Comparison of ENCODE assay signal across 9 cellular contexts in the genomic region with DNA sequence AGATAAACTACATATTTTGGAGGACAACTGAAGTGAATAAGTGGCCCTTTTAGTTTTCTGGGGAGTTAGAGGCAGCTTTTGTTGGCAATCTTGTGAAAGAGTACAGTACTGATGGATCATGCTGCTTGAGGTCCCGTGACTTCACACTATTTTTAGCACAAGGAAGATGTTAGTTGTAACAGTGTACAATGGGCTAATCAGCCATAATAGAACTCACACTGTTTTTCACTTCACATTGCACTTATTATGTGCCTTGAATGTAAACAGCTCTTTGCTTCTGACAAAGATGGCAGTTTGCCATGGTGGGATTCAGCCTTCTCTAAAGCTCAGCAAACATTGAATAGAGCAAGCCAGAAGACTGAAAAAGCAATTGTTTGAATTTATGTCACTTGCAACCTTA.
DNase-seq lines count a peak whose midpoint lies in the region; ATAC-seq, FAIRE-seq and TF ChIP-seq lines count a peak whose summit lies in the region.
"Had no signal": no experiment of that assay in that cellular context is flagged by ENCODE, and none has a peak within 500 bp of the region (broad histone marks: within the 10 kb centered on the region; RNA-seq: fewer than 3 reads in every experiment).

No MANE protein-coding gene starts in this region.

- no peak overlapping the region for H2BK5ac ChIP-seq in neuronal stem cell (ENCODE audit: low read length)

- H3K27ac ChIP-seq in dorsolateral prefrontal cortex (peak overlapping the region; percentile 59 to 96 (median 87)), neuronal stem cell (replicated peaks; ENCODE audit: low read length) (peak overlapping the region; percentile 90)

- no peak overlapping the region for H2BK120ac ChIP-seq in neuronal stem cell (ENCODE audit: low read depth, low read length)

- H3K27me3 Mint-ChIP-seq in T-helper 2 cell treated with Interferon-gamma antibody and Interleukin-4, amounts not matched to agents 5 μg/mL and 100 μg/mL, for 36 hours (ENCODE audit: low read depth): no peaks in the 10 kb centered on the region
- H3K27me3 Mint-ChIP-seq: activated naive CD8-positive, alpha-beta T cell treated with anti-CD3 and anti-CD28 coated beads, Interleukin-2, amount 10 ng/mL, durations not matched to agents 7 days and 5 days had no signal

- intact Hi-C loops in dorsolateral prefrontal cortex (cut with DNase I): loop anchor here (2.0 to 10.0 kb wide), 3 partner anchors 16 to 176 kb away; a partner anchor contains a TSS

- DNase-seq in GM12892 (ENCODE audit: insufficient read length): no peak
- peak; percentile 95 for DNase-seq in NCI-H2081 treated with DMSO at 0.1 percent for 48 hours (lab: John Stamatoyannopoulos, UW)
- DNase-seq in dorsolateral prefrontal cortex: peak in 3 of 10 donors; percentile 32 to 71 (median 63)
- no peak for DNase-seq in neuronal stem cell (ENCODE audit: low spot score)
- no peak for DNase-seq in T-helper 2 cell treated with Interferon-gamma antibody and Interleukin-4, amounts not matched to agents 5 μg/mL and 100 μg/mL, for 36 hours (ENCODE audit: low spot score)
- no peak for DNase-seq in NCI-H510A treated with DMSO at 0.1 percent for 48 hours (lab: John Stamatoyannopoulos, UW)
- DNase-seq: activated naive CD8-positive, alpha-beta T cell treated with anti-CD3 and anti-CD28 coated beads, Interleukin-2, amount 10 ng/mL, durations not matched to agents 7 days and 5 days had no signal

- H3K4me1 ChIP-seq in neuronal stem cell (ENCODE audit: control insufficient read depth in 2 of 2, insufficient read depth in 1 of 2, low read depth in 1 of 2, low read length in 2 of 2): peaks cover 13 to 54% of the 10 kb centered on the region in 2 donors

- peaks cover 4% of the 10 kb centered on the region for H3K9me3 Mint-ChIP-seq in T-helper 2 cell treated with Interferon-gamma antibody and Interleukin-4, amounts not matched to agents 5 μg/mL and 100 μg/mL, for 36 hours

- no peak for ATAC-seq in GM18909 (IDR thresholded peaks at IDR 0.05; ENCODE audit: poor library complexity, unreplicated experiment)
- ATAC-seq in HG02678 (IDR thresholded peaks at IDR 0.05; ENCODE audit: unreplicated experiment): no peak

- H4K91ac ChIP-seq in neuronal stem cell (ENCODE audit: low read depth, low read length, poor library complexity): no peak overlapping the region

- peak; percentile 66 for FAIRE-seq in GM12892 (lab: Jason Lieb, UNC)

- H3K36me3 Mint-ChIP-seq in T-helper 2 cell treated with Interferon-gamma antibody and Interleukin-4, amounts not matched to agents 5 μg/mL and 100 μg/mL, for 36 hours (ENCODE audit: low read depth): no peaks in the 10 kb centered on the region
- H3K36me3 Mint-ChIP-seq: activated naive CD8-positive, alpha-beta T cell treated with anti-CD3 and anti-CD28 coated beads, Interleukin-2, amount 10 ng/mL, durations not matched to agents 7 days and 5 days had no signal

- no peaks in the 10 kb centered on the region for H3K4me1 Mint-ChIP-seq in T-helper 2 cell treated with Interferon-gamma antibody and Interleukin-4, amounts not matched to agents 5 μg/mL and 100 μg/mL, for 36 hours (ENCODE audit: low read depth)
- H3K4me1 Mint-ChIP-seq: activated naive CD8-positive, alpha-beta T cell treated with anti-CD3 and anti-CD28 coated beads, Interleukin-2, amount 10 ng/mL, durations not matched to agents 7 days and 5 days had no signal

- H4K8ac ChIP-seq in neuronal stem cell (ENCODE audit: low read depth, low read length): no peak overlapping the region

- peak overlapping the region in 2 of 59 donors; percentile 7 to 12 for H3K4me3 ChIP-seq in dorsolateral prefrontal cortex
- H3K4me3 ChIP-seq in neuronal stem cell (ENCODE audit: low read length in 2 of 2): no peak overlapping the region

- H3K27me3 ChIP-seq in dorsolateral prefrontal cortex: no peaks in the 10 kb centered on the region
- H3K27me3 ChIP-seq in neuronal stem cell (ENCODE audit: control insufficient read depth in 3 of 3, insufficient read depth in 3 of 3, low read depth in 1 of 3, low read length in 3 of 3): no peaks in the 10 kb centered on the region

- TF ChIP-seq POLR2A in GM12892 (IDR thresholded peaks at IDR 0.05; ENCODE audit: low read depth, low read length): no peak

- H3K4ac ChIP-seq in neuronal stem cell (ENCODE audit: low read length): no peak overlapping the region

- peak in 1 of 56 donors; percentile 17 for TF ChIP-seq CTCF in dorsolateral prefrontal cortex (IDR thresholded peaks at IDR 0.05 in 54 of 56, conservative IDR thresholded peaks at IDR 0.05 in 2 of 56; ENCODE audit: low read depth in 1 of 56, partially characterized antibody in 56 of 56)

- H2BK15ac ChIP-seq in neuronal stem cell (ENCODE audit: low read length): no peak overlapping the region

- H2AK5ac ChIP-seq in neuronal stem cell (ENCODE audit: low read depth, low read length): no peak overlapping the region

- H3K9ac ChIP-seq in neuronal stem cell (ENCODE audit: low read depth, low read length, poor library complexity): no peak overlapping the region

- no peak overlapping the region for H3K23ac ChIP-seq in neuronal stem cell (ENCODE audit: low read depth, low read length, poor library complexity)

- WGBS in neuronal stem cell (ENCODE audit: extremely low coverage in 2 of 2, insufficient read length in 2 of 2, insufficient replicate concordance in 1 of 2), 2 donors: no CpG with 5 or more reads among the region's 1 CpG

- no peak overlapping the region for H3K4me3 Mint-ChIP-seq in T-helper 2 cell treated with Interferon-gamma antibody and Interleukin-4, amounts not matched to agents 5 μg/mL and 100 μg/mL, for 36 hours
- H3K4me3 Mint-ChIP-seq: activated naive CD8-positive, alpha-beta T cell treated with anti-CD3 and anti-CD28 coated beads, Interleukin-2, amount 10 ng/mL, durations not matched to agents 7 days and 5 days had no signal

- no peaks in the 10 kb centered on the region for H3K36me3 ChIP-seq in neuronal stem cell (replicated peaks in 1 of 2; ENCODE audit: control insufficient read depth in 2 of 2, insufficient read depth in 2 of 2, low read length in 2 of 2)

- no peak overlapping the region for H3K18ac ChIP-seq in neuronal stem cell (ENCODE audit: low read length)

- H3K9me3 ChIP-seq in neuronal stem cell (replicated peaks in 1 of 2; ENCODE audit: control insufficient read depth in 2 of 2, insufficient read depth in 1 of 2, low read depth in 1 of 2, low read length in 2 of 2): no peaks in the 10 kb centered on the region

- no peak overlapping the region for H3K14ac ChIP-seq in neuronal stem cell (ENCODE audit: low read length)

- no peaks in the 10 kb centered on the region for H3K79me1 ChIP-seq in neuronal stem cell (ENCODE audit: low read depth, low read length)

- H2BK12ac ChIP-seq in neuronal stem cell (ENCODE audit: low read length): no peak overlapping the region

- no peak overlapping the region for H3K4me2 ChIP-seq in neuronal stem cell (ENCODE audit: insufficient read depth, low read length, poor library complexity, severe bottlenecking)

- H3K27ac Mint-ChIP-seq in T-helper 2 cell treated with Interferon-gamma antibody and Interleukin-4, amounts not matched to agents 5 μg/mL and 100 μg/mL, for 36 hours: no peak overlapping the region
- H3K27ac Mint-ChIP-seq: activated naive CD8-positive, alpha-beta T cell treated with anti-CD3 and anti-CD28 coated beads, Interleukin-2, amount 10 ng/mL, durations not matched to agents 7 days and 5 days had no signal

- H2AFZ ChIP-seq in neuronal stem cell (ENCODE audit: low read length): no peak overlapping the region
